8 cellular contexts compared by ENCODE assay signal in the genomic region with DNA sequence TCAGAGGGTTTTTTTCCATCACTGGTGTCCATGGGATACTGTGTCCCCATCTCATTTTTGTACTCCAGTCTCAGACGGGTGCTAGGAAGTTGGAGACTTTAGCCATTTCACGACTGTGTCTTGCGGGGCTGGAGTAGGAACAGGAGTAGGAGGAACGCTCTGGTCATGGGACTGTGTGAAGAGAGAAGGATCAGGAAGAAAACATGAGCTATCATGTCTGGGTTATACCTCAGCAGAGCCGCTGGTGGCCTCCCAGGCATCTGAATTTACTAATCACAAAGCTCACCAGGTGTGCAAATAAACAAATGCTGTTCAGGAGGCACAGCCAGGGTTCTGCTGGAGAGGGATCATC.
DNase-seq lines count a peak whose midpoint lies in the region; ATAC-seq and TF ChIP-seq lines count a peak whose summit lies in the region.
"Had no signal": no experiment of that assay in that cellular context is flagged by ENCODE, and none has a peak within 500 bp of the region (broad histone marks: within the 10 kb centered on the region; RNA-seq: fewer than 3 reads in every experiment).

No MANE protein-coding gene starts in this region.

- H3K4me2 ChIP-seq in IMR-90 (ENCODE audit: low read depth, low read length), result peak overlapping the region; percentile 31

- H2BK20ac ChIP-seq in IMR-90 (ENCODE audit: low read depth, low read length), result peak overlapping the region; percentile 99

- peaks cover 43% of the 10 kb centered on the region for H3K4me1 ChIP-seq in IMR-90 (ENCODE audit: control insufficient read depth, insufficient read depth, low read length)
- H3K4me1 ChIP-seq in thyroid gland, result peaks cover 22 to 36% of the 10 kb centered on the region in 2 donors
- H3K4me1 ChIP-seq in CD8-positive, alpha-beta T cell (ENCODE audit: insufficient read depth, low read length), result peaks cover 64% of the 10 kb centered on the region

- peak overlapping the region; percentile 100 for H2BK120ac ChIP-seq in IMR-90 (ENCODE audit: low read depth, low read length)

- no peaks in the 10 kb centered on the region for H3K27me3 Mint-ChIP-seq in CD8-positive, alpha-beta T cell (ENCODE audit: low read depth)

- no peaks in the 10 kb centered on the region for H3K9me3 Mint-ChIP-seq in CD8-positive, alpha-beta T cell

- dilution Hi-C loops in IMR-90 (cut with HindIII; ENCODE audit: low sequenced_read_pairs, unreplicated experiment), result no loop called here

- no TSS peak for BruUV-seq in IMR-90 (replicated peaks; lab: Mats Ljungman, UMichigan)

- intact Hi-C loops in IMR-90 (cut with micrococcal nuclease), result no loop called here
- intact Hi-C loops in thyroid gland (cut with DNase I), result no loop called here
- intact Hi-C loops in CD8-positive, alpha-beta T cell (cut with DNase I, micrococcal nuclease), result no loop called here

- peaks cover 10% of the 10 kb centered on the region for H4K20me1 ChIP-seq in IMR-90 (ENCODE audit: insufficient read depth, low read length)

- H3K18ac ChIP-seq in IMR-90 (ENCODE audit: low read depth, low read length), result peak overlapping the region; percentile 79

- TF ChIP-seq CTCF in IMR-90 (conservative IDR thresholded peaks at IDR 0.05; ENCODE audit: low read depth, low read length) (no peak), thyroid gland (IDR thresholded peaks at IDR 0.05) (no peak)
- no peak for TF ChIP-seq CTCF in CD8-positive, alpha-beta T cell (IDR thresholded peaks at IDR 0.05)

- DNase-seq in IMR-90 (peak; percentile 46), SHP77 treated with DMSO at 0.1 percent for 48 hours (lab: John Stamatoyannopoulos, UW) (peak; percentile 42), iris pigment epithelial cell (ENCODE audit: low read depth) (peak; percentile 29), thyroid gland (no peak), HCEC 1CT (no peak)
- no peak for DNase-seq in CD8-positive, alpha-beta T cell
- DNase-seq: activated naive CD4-positive, alpha-beta T cell treated with Interleukin-2 at 50 U/mL for 16 hours had no signal

- H3K36me3 ChIP-seq in IMR-90 (ENCODE audit: control insufficient read depth, insufficient read depth, low read length) (no peaks in the 10 kb centered on the region), thyroid gland (no peaks in the 10 kb centered on the region)
- no peaks in the 10 kb centered on the region for H3K36me3 ChIP-seq in CD8-positive, alpha-beta T cell (ENCODE audit: insufficient read depth, low read length)

- peak overlapping the region; percentile 100 for H4K91ac ChIP-seq in IMR-90 (ENCODE audit: insufficient read depth, low read depth, low read length)

- peak overlapping the region; percentile 64 for H3K9ac ChIP-seq in IMR-90 (ENCODE audit: low read depth, low read length)

- H2AK9ac ChIP-seq in IMR-90 (replicated peaks; ENCODE audit: low read depth, low read length, poor library complexity), result peak overlapping the region; percentile 98

- in situ Hi-C loops in IMR-90 (cut with MboI; ENCODE audit: low sequenced_read_pairs), result no loop called here

- H2AFZ ChIP-seq in IMR-90 (replicated peaks; ENCODE audit: low read length, poor library complexity), result peak overlapping the region; percentile 81

- TF ChIP-seq RAD21 in IMR-90 (IDR thresholded peaks at IDR 0.05; ENCODE audit: low read length), result no peak

- H3K27ac ChIP-seq in IMR-90 (ENCODE audit: insufficient read depth, low read length) (peak overlapping the region; percentile 90), thyroid gland (peak overlapping the region; percentile 38 to 69 (median 52))
- H3K27ac ChIP-seq in CD8-positive, alpha-beta T cell (ENCODE audit: low read depth, low read length), result no peak overlapping the region

- H3K9me3 ChIP-seq in IMR-90 (ENCODE audit: control insufficient read depth, insufficient read depth, low read length) (no peaks in the 10 kb centered on the region), thyroid gland (no peaks in the 10 kb centered on the region)
- H3K9me3 ChIP-seq in CD8-positive, alpha-beta T cell (ENCODE audit: low read length), result no peaks in the 10 kb centered on the region

- H4K5ac ChIP-seq in IMR-90 (ENCODE audit: low read depth, low read length), result peak overlapping the region; percentile 82

- H2AK5ac ChIP-seq in IMR-90 (ENCODE audit: low read depth, low read length), result peak overlapping the region; percentile 98

- ATAC-seq in IMR-90 (ENCODE audit: low read depth) (peak; percentile 18), GM21447 (IDR thresholded peaks at IDR 0.05; ENCODE audit: unreplicated experiment) (no peak)
- ATAC-seq in CD8-positive, alpha-beta T cell, result no peak

- H3K4ac ChIP-seq in IMR-90 (ENCODE audit: low read depth, low read length), result peak overlapping the region; percentile 100

- no peak overlapping the region for H3K27ac Mint-ChIP-seq in CD8-positive, alpha-beta T cell

- no peaks in the 10 kb centered on the region for H3K36me3 Mint-ChIP-seq in CD8-positive, alpha-beta T cell

- H3K4me3 ChIP-seq in IMR-90 (ENCODE audit: insufficient read depth, low read depth, low read length), result no peak overlapping the region
- H3K4me3 ChIP-seq in thyroid gland (replicated peaks in 1 of 3), result no peak overlapping the region
- H3K4me3 ChIP-seq in CD8-positive, alpha-beta T cell (ENCODE audit: low read depth, low read length), result no peak overlapping the region

- WGBS in IMR-90 (ENCODE audit: extremely low coverage in 2 of 2, insufficient read length in 1 of 2), 2 experiments, result no CpG with 5 or more reads among the region's 5 CpGs
- 54 to 59% methylated on average over 5 of the region's 5 CpGs for WGBS in thyroid gland, 2 donors

- peak overlapping the region; percentile 71 for H3K56ac ChIP-seq in IMR-90 (ENCODE audit: extremely low read depth, insufficient read depth, low read length)

- H3K14ac ChIP-seq in IMR-90 (replicated peaks; ENCODE audit: low read depth, low read length), result peak overlapping the region; percentile 96

- H3K9me1 ChIP-seq in IMR-90 (ENCODE audit: insufficient read depth, low read length), result peaks cover 49% of the 10 kb centered on the region

- peak overlapping the region; percentile 97 for H2BK5ac ChIP-seq in IMR-90 (ENCODE audit: low read depth, low read length, poor library complexity, severe bottlenecking)

- H3K27me3 ChIP-seq in IMR-90 (ENCODE audit: control insufficient read depth, insufficient read depth, low read length) (no peaks in the 10 kb centered on the region), thyroid gland (no peaks in the 10 kb centered on the region)
- H3K27me3 ChIP-seq in CD8-positive, alpha-beta T cell (ENCODE audit: insufficient read depth, low read length), result no peaks in the 10 kb centered on the region

- H3K23ac ChIP-seq in IMR-90 (ENCODE audit: low read depth, low read length), result peak overlapping the region; percentile 95

- H3K4me1 Mint-ChIP-seq in CD8-positive, alpha-beta T cell (ENCODE audit: low read depth), result peaks cover 60% of the 10 kb centered on the region

- peaks cover 30 to 92% of the 10 kb centered on the region in 2 experiments for H3K79me1 ChIP-seq in IMR-90 (ENCODE audit: low read depth in 1 of 2, low read length in 2 of 2)

- no peak for TF ChIP-seq POLR2A in IMR-90 (IDR thresholded peaks at IDR 0.05; ENCODE audit: low read depth, low read length)
- no peak for TF ChIP-seq POLR2A in thyroid gland (IDR thresholded peaks at IDR 0.05)

- peak overlapping the region; percentile 96 for H2BK15ac ChIP-seq in IMR-90 (ENCODE audit: low read depth, low read length)

- peak overlapping the region; percentile 95 to 98 for H4K8ac ChIP-seq in IMR-90 (ENCODE audit: low read depth in 2 of 2, low read length in 2 of 2)

- POLR2A ChIA-PET in IMR-90 (lab: Charles Lee; ENCODE audit: unreplicated experiment), result interaction anchor here (0.6 kb wide), 1 partner anchor 8 kb away, joined by 3 read pairs; no protein-coding TSS in a partner anchor
- POLR2A ChIA-PET in CD8-positive, alpha-beta T cell (lab: Charles Lee), result interaction anchor here (0.9 to 1.7 kb wide), 4 partner anchors 8 to 34 kb away, joined by 3 to 5 read pairs (median 4); no protein-coding TSS in a partner anchor

- CTCF ChIA-PET in IMR-90 (lab: Yijun Ruan, JAX), result interaction anchor here (0.6 kb wide), 1 partner anchor 177 kb away, joined by 5 read pairs; no protein-coding TSS in a partner anchor
- CTCF ChIA-PET in CD8-positive, alpha-beta T cell (lab: Charles Lee), result interaction anchor here (1.1 kb wide), 1 partner anchor 34 kb away, joined by 3 read pairs; no protein-coding TSS in a partner anchor

- H3K4me3 Mint-ChIP-seq in CD8-positive, alpha-beta T cell, result no peak overlapping the region

TF ChIP-seq in IMR-90, 13 proteins besides CTCF, POLR2A, EP300 and RAD21 (continues in another document):
- TF ChIP-seq MXI1 (IDR thresholded peaks at IDR 0.05; ENCODE audit: borderline replicate concordance, low read depth, low read length), result no peak
- TF ChIP-seq MAZ (IDR thresholded peaks at IDR 0.05; ENCODE audit: borderline replicate concordance, low read depth, low read length), result no peak
- TF ChIP-seq CEBPB (IDR thresholded peaks at IDR 0.05; ENCODE audit: low read depth, low read length), result no peak
- TF ChIP-seq, protein P1, sequence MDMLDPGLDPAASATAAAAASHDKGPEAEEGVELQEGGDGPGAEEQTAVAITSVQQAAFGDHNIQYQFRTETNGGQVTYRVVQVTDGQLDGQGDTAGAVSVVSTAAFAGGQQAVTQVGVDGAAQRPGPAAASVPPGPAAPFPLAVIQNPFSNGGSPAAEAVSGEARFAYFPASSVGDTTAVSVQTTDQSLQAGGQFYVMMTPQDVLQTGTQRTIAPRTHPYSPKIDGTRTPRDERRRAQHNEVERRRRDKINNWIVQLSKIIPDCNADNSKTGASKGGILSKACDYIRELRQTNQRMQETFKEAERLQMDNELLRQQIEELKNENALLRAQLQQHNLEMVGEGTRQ (IDR thresholded peaks at IDR 0.05; ENCODE audit: low read depth, low read length), result no peak
- no peak for TF ChIP-seq CHD1 (IDR thresholded peaks at IDR 0.05; ENCODE audit: low read depth, low read length)
- no peak for TF ChIP-seq RCOR1 (IDR thresholded peaks at IDR 0.05; ENCODE audit: insufficient replicate concordance, low read length)
- no peak for TF ChIP-seq RFX5 (IDR thresholded peaks at IDR 0.05; ENCODE audit: low read depth, low read length)
- no peak for TF ChIP-seq MAFK (IDR thresholded peaks at IDR 0.05; ENCODE audit: low read depth, low read length)
- TF ChIP-seq NFE2L2 (IDR thresholded peaks at IDR 0.05; ENCODE audit: low read depth, low read length), result no peak
- no peak for TF ChIP-seq SMC3 (IDR thresholded peaks at IDR 0.05; ENCODE audit: low read depth, low read length)
- TF ChIP-seq, protein P2, sequence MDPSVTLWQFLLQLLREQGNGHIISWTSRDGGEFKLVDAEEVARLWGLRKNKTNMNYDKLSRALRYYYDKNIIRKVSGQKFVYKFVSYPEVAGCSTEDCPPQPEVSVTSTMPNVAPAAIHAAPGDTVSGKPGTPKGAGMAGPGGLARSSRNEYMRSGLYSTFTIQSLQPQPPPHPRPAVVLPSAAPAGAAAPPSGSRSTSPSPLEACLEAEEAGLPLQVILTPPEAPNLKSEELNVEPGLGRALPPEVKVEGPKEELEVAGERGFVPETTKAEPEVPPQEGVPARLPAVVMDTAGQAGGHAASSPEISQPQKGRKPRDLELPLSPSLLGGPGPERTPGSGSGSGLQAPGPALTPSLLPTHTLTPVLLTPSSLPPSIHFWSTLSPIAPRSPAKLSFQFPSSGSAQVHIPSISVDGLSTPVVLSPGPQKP (IDR thresholded peaks at IDR 0.05; ENCODE audit: borderline replicate concordance, low read depth, low read length), result no peak
- TF ChIP-seq BHLHE40 (IDR thresholded peaks at IDR 0.05; ENCODE audit: low read depth, low read length), result no peak

Comparison
In these comparisons a context has a peak if more than half of its experiments do, and no peak if none do; other contexts are left out.
1. DNase-seq: peak in IMR-90 (single experiment), SHP77 treated with DMSO at 0.1 percent for 48 hours (single experiment) and iris pigment epithelial cell (single experiment); none in thyroid gland (0 of 2), HCEC 1CT (single experiment) and CD8-positive, alpha-beta T cell (0 of 7).